In the genomic region with DNA sequence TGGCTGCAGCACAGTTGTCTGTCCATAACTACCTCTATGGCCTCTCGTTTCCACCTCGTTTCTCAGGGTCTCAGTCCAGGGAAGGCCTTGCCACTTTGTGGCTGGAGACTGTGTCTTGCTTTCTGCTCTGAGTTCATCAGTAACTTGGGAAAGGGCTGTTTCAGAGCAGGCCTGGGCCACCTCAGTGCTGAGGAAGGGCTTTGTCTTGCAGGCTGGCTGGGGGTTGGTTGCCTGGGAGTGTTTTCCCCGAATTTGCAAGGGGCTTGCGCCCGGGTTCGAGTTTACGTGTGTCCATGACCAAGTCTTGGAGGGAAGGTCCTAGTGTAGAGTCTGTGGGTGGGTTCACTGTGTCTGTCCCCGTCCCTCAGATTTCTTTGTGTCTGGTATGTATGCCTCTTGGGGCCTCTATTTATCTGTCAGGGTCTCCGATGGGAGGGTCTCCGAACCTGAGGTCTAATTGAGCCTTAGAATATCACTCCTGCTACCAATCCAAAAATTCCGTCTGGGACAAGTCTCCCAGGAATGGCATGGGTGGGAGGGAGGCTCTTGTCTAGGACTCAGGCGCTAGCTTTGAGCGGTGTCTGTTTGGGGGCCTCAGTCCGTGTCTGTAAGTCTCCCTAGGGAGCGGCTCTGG, we compare ENCODE assay signal across 8 cellular contexts. TPM values are rescaled to one million over a fixed set of nuclear protein-coding genes. Genes with fewer than 3 reads are reported as not detected.
DNase-seq lines count a peak whose midpoint lies in the region; ATAC-seq and TF ChIP-seq lines count a peak whose summit lies in the region.
"Had no signal": no experiment of that assay in that cellular context is flagged by ENCODE, and none has a peak within 500 bp of the region (broad histone marks: within the 10 kb centered on the region; RNA-seq: fewer than 3 reads in every experiment).

No MANE protein-coding gene starts in this region.

- peaks cover 14% of the 10 kb centered on the region for H3K27me3 Mint-ChIP-seq in HFFc6 (ENCODE audit: insufficient read depth)

- H3K27ac ChIP-seq in ectodermal cell (ENCODE audit: insufficient read depth, low read depth, low read length, poor library complexity, severe bottlenecking) (no peak overlapping the region), parathyroid adenoma (peak overlapping the region; percentile 29)

- H3K4me3 ChIP-seq in ectodermal cell (ENCODE audit: insufficient read depth, low read depth, low read length) (peak overlapping the region; percentile 45), parathyroid adenoma (ENCODE audit: low read depth, low read length) (peak overlapping the region; percentile 39)

- DNase-seq in HFFc6 (no peak), GM20000 (ENCODE audit: low spot score) (no peak)
- DNase-seq: activated CD4-positive, alpha-beta T cell treated with anti-CD3 and anti-CD28 coated beads, Interleukin-2, amount 50 U/mL, for 4 hours had no signal

- H3K27ac Mint-ChIP-seq in HFFc6: peak overlapping the region; percentile 94

- H3K9me3 ChIP-seq in ectodermal cell (ENCODE audit: control insufficient read depth, low read length) (no peaks in the 10 kb centered on the region), parathyroid adenoma (ENCODE audit: control insufficient read depth, low read length) (no peaks in the 10 kb centered on the region)

- H3K4me1 Mint-ChIP-seq in HFFc6 (ENCODE audit: low read depth): peaks cover 42% of the 10 kb centered on the region

- H3K27me3 ChIP-seq in ectodermal cell (ENCODE audit: control insufficient read depth, insufficient read depth, low read length, poor library complexity, severe bottlenecking): peaks cover 51% of the 10 kb centered on the region
- H3K27me3 ChIP-seq in parathyroid adenoma (ENCODE audit: control insufficient read depth, insufficient read depth, low read length): no peaks in the 10 kb centered on the region

- no peak for ATAC-seq in GM21526 (IDR thresholded peaks at IDR 0.05; ENCODE audit: low FRiP score, unreplicated experiment)
- ATAC-seq in HG03565 (IDR thresholded peaks at IDR 0.05; ENCODE audit: unreplicated experiment): no peak

- no peak for TF ChIP-seq CTCF in HFFc6 (IDR thresholded peaks at IDR 0.05)
- no peak for TF ChIP-seq CTCF in parathyroid adenoma (IDR thresholded peaks at IDR 0.05)
- no peak for TF ChIP-seq CTCF in GM20000 (IDR thresholded peaks at IDR 0.05; ENCODE audit: extremely low read depth, missing control alignments)

- peak overlapping the region; percentile 62 for H3K4me2 ChIP-seq in parathyroid adenoma (ENCODE audit: low read length)

- peaks cover 5% of the 10 kb centered on the region for H3K4me1 ChIP-seq in ectodermal cell (ENCODE audit: control insufficient read depth, insufficient read depth, low read length)
- peaks cover 14% of the 10 kb centered on the region for H3K4me1 ChIP-seq in parathyroid adenoma

- no peak overlapping the region for H3K9ac ChIP-seq in parathyroid adenoma

- peak overlapping the region; percentile 78 for H2AFZ ChIP-seq in parathyroid adenoma

- H3K36me3 ChIP-seq in ectodermal cell (ENCODE audit: control insufficient read depth, insufficient read depth, low read length) (no peaks in the 10 kb centered on the region), parathyroid adenoma (ENCODE audit: control insufficient read depth, insufficient read depth, low read length) (no peaks in the 10 kb centered on the region)

- WGBS in ectodermal cell, 2 experiments: 54 to 58% methylated on average over 15 of the region's 15 CpGs

- H3K79me2 ChIP-seq in parathyroid adenoma: no peaks in the 10 kb centered on the region

- peak overlapping the region; percentile 94 for H3K4me3 Mint-ChIP-seq in HFFc6

- H3K9me3 Mint-ChIP-seq in HFFc6: peaks cover 11% of the 10 kb centered on the region; the same call in 1 of the 2 replicates

- H3K36me3 Mint-ChIP-seq in HFFc6 (ENCODE audit: low read depth): peaks cover 37% of the 10 kb centered on the region

RNA-seq across cellular contexts. Expression of a gene that starts 0.6 kb away (rescaled TPM):
- total RNA-seq in HFFc6 (2021; fragmentation: NEBNext Ultra II Directional; extraction: Animal tissue kit (Norgen Biotek cat#: 25700)): 100 to 1,000 TPM; 163 to 209 (median 191) TPM
- polyA plus RNA-seq in ectodermal cell (2013, experiment 1 of 4): 2.1 TPM
- 1.9 TPM for polyA plus RNA-seq in ectodermal cell (2013, experiment 2 of 4)
- polyA plus RNA-seq in ectodermal cell (2013, experiment 3 of 4): 4.0 TPM
- polyA plus RNA-seq in ectodermal cell (2013, experiment 4 of 4): 3.3 TPM

RNA-seq across cellular contexts. Expression of a gene that starts 11.6 kb away (rescaled TPM):
- total RNA-seq in HFFc6 (2021; fragmentation: NEBNext Ultra II Directional; extraction: Animal tissue kit (Norgen Biotek cat#: 25700)): under 1 TPM in 2 of 6 experiments, not detected in 4; 0.19 to 0.21 TPM
- not detected for polyA plus RNA-seq in ectodermal cell (2013, experiment 1 of 4)
- not detected for polyA plus RNA-seq in ectodermal cell (2013, experiment 2 of 4)
- not detected for polyA plus RNA-seq in ectodermal cell (2013, experiment 3 of 4)
- not detected for polyA plus RNA-seq in ectodermal cell (2013, experiment 4 of 4)
- total RNA-seq: LHCN-M2 had no signal

RNA-seq across cellular contexts. Expression of a gene that starts 12.1 kb away (rescaled TPM):
- 10 to 100 TPM in 2 of 6 experiments, 1 to 10 TPM in 4; 7.6 to 11.8 (median 9.3) TPM for total RNA-seq in HFFc6 (2021; fragmentation: NEBNext Ultra II Directional; extraction: Animal tissue kit (Norgen Biotek cat#: 25700))
- 6.7 TPM for polyA plus RNA-seq in ectodermal cell (2013, experiment 1 of 4)
- polyA plus RNA-seq in ectodermal cell (2013, experiment 2 of 4): 8.2 TPM
- polyA plus RNA-seq in ectodermal cell (2013, experiment 3 of 4): 6.2 TPM
- 7.4 TPM for polyA plus RNA-seq in ectodermal cell (2013, experiment 4 of 4)

RNA-seq across cellular contexts. Expression of a gene that starts 28.8 kb away (rescaled TPM):
- total RNA-seq in HFFc6 (2021; fragmentation: NEBNext Ultra II Directional; extraction: Animal tissue kit (Norgen Biotek cat#: 25700)): under 1 TPM; 0.14 to 0.47 (median 0.23) TPM
- 1.2 TPM for polyA plus RNA-seq in ectodermal cell (2013, experiment 1 of 4)
- 1.5 TPM for polyA plus RNA-seq in ectodermal cell (2013, experiment 2 of 4)
- polyA plus RNA-seq in ectodermal cell (2013, experiment 3 of 4): 1.2 TPM
- polyA plus RNA-seq in ectodermal cell (2013, experiment 4 of 4): 1.3 TPM

RNA-seq across cellular contexts. Expression of a gene that starts 36.8 kb away (rescaled TPM):
- 10 to 100 TPM; 55.9 to 77.7 (median 63.6) TPM for total RNA-seq in HFFc6 (2021; fragmentation: NEBNext Ultra II Directional; extraction: Animal tissue kit (Norgen Biotek cat#: 25700))
- polyA plus RNA-seq in ectodermal cell (2013, experiment 1 of 4): 44.8 TPM
- polyA plus RNA-seq in ectodermal cell (2013, experiment 2 of 4): 44.4 TPM
- 43.4 TPM for polyA plus RNA-seq in ectodermal cell (2013, experiment 3 of 4)
- 51.6 TPM for polyA plus RNA-seq in ectodermal cell (2013, experiment 4 of 4)
